Comparison of ENCODE assay signal across 8 cellular contexts in the genomic region with DNA sequence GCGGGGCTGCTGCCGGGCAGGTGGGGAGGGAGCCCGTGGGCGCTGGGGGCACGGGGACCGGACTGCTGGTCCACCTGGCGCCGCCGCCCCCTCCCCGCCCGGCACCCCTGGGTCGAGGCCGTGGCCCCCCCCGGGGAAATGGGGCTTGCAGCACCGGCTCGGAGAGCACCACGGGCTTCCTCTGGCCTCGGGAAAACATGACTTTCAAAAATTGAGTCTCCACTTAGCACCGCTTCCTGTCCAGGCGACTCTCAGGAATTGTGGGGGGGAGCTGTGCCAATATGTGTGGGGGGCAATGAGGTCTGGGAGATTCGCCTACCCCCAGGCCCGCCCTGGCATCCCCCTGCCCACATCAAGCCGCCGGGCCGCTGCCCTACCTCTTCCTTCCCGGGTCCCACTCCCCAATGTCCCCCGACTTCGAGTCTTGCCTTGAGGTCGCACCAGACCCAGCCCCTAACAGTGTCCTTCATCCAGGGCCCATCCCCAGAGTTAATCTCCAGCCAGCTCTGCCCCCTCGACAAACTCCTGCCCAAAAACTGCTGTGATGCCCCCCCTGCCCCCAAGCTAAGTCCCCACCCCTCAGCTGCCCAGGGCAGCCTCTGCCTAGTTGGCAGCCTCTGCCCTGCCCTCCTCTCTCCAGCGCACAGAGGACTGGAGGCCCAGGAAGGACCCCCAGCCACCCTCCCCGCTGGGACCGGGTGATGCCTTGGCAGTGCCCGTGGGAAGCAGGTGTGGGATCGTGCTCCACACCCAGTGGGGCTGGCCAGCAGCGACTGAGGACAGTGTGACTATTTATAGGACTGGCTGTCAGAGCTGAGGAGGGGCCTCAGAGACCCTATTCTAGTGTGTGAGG. TPM values are rescaled to one million over a fixed set of nuclear protein-coding genes. Genes with fewer than 3 reads are reported as not detected.
DNase-seq lines count a peak whose midpoint lies in the region; ATAC-seq and TF ChIP-seq lines count a peak whose summit lies in the region.

No MANE protein-coding gene starts in this region.

- H3K36me3 Mint-ChIP-seq in CD8-positive, alpha-beta T cell, result no peaks in the 10 kb centered on the region
- no peaks in the 10 kb centered on the region for H3K36me3 Mint-ChIP-seq in HFFc6 (ENCODE audit: low read depth)

- no peaks in the 10 kb centered on the region for H3K4me1 Mint-ChIP-seq in CD8-positive, alpha-beta T cell (ENCODE audit: low read depth)
- H3K4me1 Mint-ChIP-seq in HFFc6 (ENCODE audit: low read depth), result no peaks in the 10 kb centered on the region

- H3K27ac Mint-ChIP-seq in CD8-positive, alpha-beta T cell, result no peak overlapping the region
- no peak overlapping the region for H3K27ac Mint-ChIP-seq in HFFc6

- no peaks in the 10 kb centered on the region for H4K20me1 ChIP-seq in osteoblast (ENCODE audit: insufficient read depth, low read length)

- TF ChIP-seq POLR2A in Peyer's patch (IDR thresholded peaks at IDR 0.05), result no peak

- no peak for DNase-seq in CD8-positive, alpha-beta T cell
- DNase-seq in Peyer's patch (no peak), epithelial cell of proximal tubule (ENCODE audit: low read depth) (no peak), osteoblast (ENCODE audit: insufficient read length, low spot score, missing footprints) (peak; percentile 97), hypothalamus (lab: John Stamatoyannopoulos, UW) (no peak), HFFc6 (no peak), NCI-H82 (lab: John Stamatoyannopoulos, UW) (no peak), NCI-H1105 (lab: John Stamatoyannopoulos, UW) (no peak)

- no peak for ATAC-seq in CD8-positive, alpha-beta T cell

- peaks cover 8% of the 10 kb centered on the region for H3K27me3 ChIP-seq in CD8-positive, alpha-beta T cell (ENCODE audit: insufficient read depth, low read length)
- H3K27me3 ChIP-seq in Peyer's patch, result peaks cover 0 to 6% of the 10 kb centered on the region in 2 donors
- H3K27me3 ChIP-seq in osteoblast (ENCODE audit: insufficient read depth, low read length), result peaks cover 15% of the 10 kb centered on the region

- H2AFZ ChIP-seq in osteoblast (ENCODE audit: low read length), result no peak overlapping the region

- POLR2A ChIA-PET in CD8-positive, alpha-beta T cell (lab: Charles Lee), result interaction anchor here (0.6 kb wide), 1 partner anchor 24 kb away, joined by 3 read pairs; no protein-coding TSS in a partner anchor

- H3K4me3 Mint-ChIP-seq in CD8-positive, alpha-beta T cell, result peak overlapping the region; percentile 59
- H3K4me3 Mint-ChIP-seq in HFFc6, result no peak overlapping the region

- intact Hi-C loops in CD8-positive, alpha-beta T cell (cut with DNase I, micrococcal nuclease), result loop anchor here in 1 of 2 experiments (5.0 kb wide), 1 partner anchor 61 kb away; no protein-coding TSS in a partner anchor

- no peaks in the 10 kb centered on the region for H3K9me3 Mint-ChIP-seq in CD8-positive, alpha-beta T cell
- no peaks in the 10 kb centered on the region for H3K9me3 Mint-ChIP-seq in HFFc6

- no peak overlapping the region for H3K27ac ChIP-seq in CD8-positive, alpha-beta T cell (ENCODE audit: low read depth, low read length)
- H3K27ac ChIP-seq in Peyer's patch, result peak overlapping the region in 2 of 4 donors; percentile 39 to 57
- H3K27ac ChIP-seq in osteoblast (ENCODE audit: low read depth, low read length), result no peak overlapping the region

- H3K4me3 ChIP-seq in CD8-positive, alpha-beta T cell (ENCODE audit: low read depth, low read length), result no peak overlapping the region
- H3K4me3 ChIP-seq in Peyer's patch (peak overlapping the region; percentile 11 to 57 (median 52)), epithelial cell of proximal tubule (ENCODE audit: low read depth, low read length) (peak overlapping the region; percentile 6), osteoblast (ENCODE audit: insufficient read depth, low read length) (peak overlapping the region; percentile 33)

- H3K4me2 ChIP-seq in osteoblast (ENCODE audit: insufficient read depth, low read length), result no peak overlapping the region

- H3K79me2 ChIP-seq in osteoblast (ENCODE audit: insufficient read depth, low read length), result no peaks in the 10 kb centered on the region

- peaks cover 5% of the 10 kb centered on the region for H3K4me1 ChIP-seq in CD8-positive, alpha-beta T cell (ENCODE audit: insufficient read depth, low read length)
- H3K4me1 ChIP-seq in Peyer's patch (peaks cover 0 to 21% (median 7%) of the 10 kb centered on the region in 4 donors), osteoblast (ENCODE audit: insufficient read depth, low read length) (peaks cover 3% of the 10 kb centered on the region)

- H3K9me3 ChIP-seq in CD8-positive, alpha-beta T cell (ENCODE audit: low read length), result no peaks in the 10 kb centered on the region
- H3K9me3 ChIP-seq in Peyer's patch (no peaks in the 10 kb centered on the region), osteoblast (ENCODE audit: low read depth, low read length) (no peaks in the 10 kb centered on the region)

- peaks cover 3% of the 10 kb centered on the region for H3K27me3 Mint-ChIP-seq in CD8-positive, alpha-beta T cell (ENCODE audit: low read depth)
- H3K27me3 Mint-ChIP-seq in HFFc6 (ENCODE audit: insufficient read depth), result peaks cover 3% of the 10 kb centered on the region; the same call in 1 of the 2 replicates

- TF ChIP-seq CTCF in CD8-positive, alpha-beta T cell (IDR thresholded peaks at IDR 0.05), result no peak
- TF ChIP-seq CTCF in Peyer's patch (IDR thresholded peaks at IDR 0.05) (no peak), epithelial cell of proximal tubule (conservative IDR thresholded peaks at IDR 0.05; ENCODE audit: low read depth, low read length) (no peak), osteoblast (IDR thresholded peaks at IDR 0.05; ENCODE audit: extremely low read depth, low read depth, low read length) (no peak), HFFc6 (IDR thresholded peaks at IDR 0.05) (no peak)

- CTCF ChIA-PET in CD8-positive, alpha-beta T cell (lab: Charles Lee), result interaction anchor here (0.8 kb wide), 1 partner anchor 178 kb away, joined by 4 read pairs; no protein-coding TSS in a partner anchor

- H3K36me3 ChIP-seq in CD8-positive, alpha-beta T cell (ENCODE audit: insufficient read depth, low read length), result no peaks in the 10 kb centered on the region
- H3K36me3 ChIP-seq in Peyer's patch (no peaks in the 10 kb centered on the region), osteoblast (ENCODE audit: insufficient read depth, low read length) (no peaks in the 10 kb centered on the region)

RNA-seq across cellular contexts. Expression of gene EGFL7, which starts 3.9 kb away (rescaled TPM):
- not detected for total RNA-seq in CD8-positive, alpha-beta T cell
- total RNA-seq in Peyer's patch (10 to 100 TPM; 21.5 to 77.6 (median 46.0) TPM), epithelial cell of proximal tubule (15.6 and 35.0 TPM in 2 replicates), osteoblast (3.3 and 6.2 TPM in 2 replicates)
- total RNA-seq in HFFc6 (2021; fragmentation: NEBNext Ultra II Directional; extraction: Animal tissue kit (Norgen Biotek cat#: 25700)), result 1 to 10 TPM; 3.5 to 6.3 (median 5.6) TPM

RNA-seq across cellular contexts. Expression of gene AGPAT2, which starts 20.7 kb away (rescaled TPM):
- total RNA-seq in CD8-positive, alpha-beta T cell, result 1 to 10 TPM; 4.7 TPM
- total RNA-seq in Peyer's patch (100 to 1,000 TPM in 3 of 4 donors, 10 to 100 TPM in 1; 97.4 to 802 (median 479) TPM), epithelial cell of proximal tubule (40.5 and 71.3 TPM in 2 replicates), osteoblast (26.5 and 30.0 TPM in 2 replicates)
- total RNA-seq in HFFc6 (2021; fragmentation: NEBNext Ultra II Directional; extraction: Animal tissue kit (Norgen Biotek cat#: 25700)), result 10 to 100 TPM; 48.7 to 58.4 (median 54.8) TPM

RNA-seq across cellular contexts. Expression of gene DIPK1B, which starts 45.8 kb away (rescaled TPM):
- total RNA-seq in CD8-positive, alpha-beta T cell, result under 1 TPM; 0.22 to 0.62 TPM
- total RNA-seq in Peyer's patch (1 to 10 TPM in 3 of 4 donors, under 1 TPM in 1; 0.70 to 5.8 (median 2.6) TPM), epithelial cell of proximal tubule (11.4 and 20.3 TPM in 2 replicates), osteoblast (not detected in 2 replicates)
- not detected for total RNA-seq in HFFc6 (2021; fragmentation: NEBNext Ultra II Directional; extraction: Animal tissue kit (Norgen Biotek cat#: 25700))
